Comparison of ENCODE assay signal across 1 cellular context in genomic region chr12:12611512-12612306, GRCh38.
TF ChIP-seq lines count a peak whose summit lies in the region.

Gene CREBL2 (plus strand): TSS chr12:12611876. CDS start chr12:12612173, 297 bp downstream.

TF ChIP-seq in K562, 482 proteins besides CTCF, POLR2A, EP300 and RAD21 (continued from another document and continues in another):
- TF ChIP-seq, protein P1, sequence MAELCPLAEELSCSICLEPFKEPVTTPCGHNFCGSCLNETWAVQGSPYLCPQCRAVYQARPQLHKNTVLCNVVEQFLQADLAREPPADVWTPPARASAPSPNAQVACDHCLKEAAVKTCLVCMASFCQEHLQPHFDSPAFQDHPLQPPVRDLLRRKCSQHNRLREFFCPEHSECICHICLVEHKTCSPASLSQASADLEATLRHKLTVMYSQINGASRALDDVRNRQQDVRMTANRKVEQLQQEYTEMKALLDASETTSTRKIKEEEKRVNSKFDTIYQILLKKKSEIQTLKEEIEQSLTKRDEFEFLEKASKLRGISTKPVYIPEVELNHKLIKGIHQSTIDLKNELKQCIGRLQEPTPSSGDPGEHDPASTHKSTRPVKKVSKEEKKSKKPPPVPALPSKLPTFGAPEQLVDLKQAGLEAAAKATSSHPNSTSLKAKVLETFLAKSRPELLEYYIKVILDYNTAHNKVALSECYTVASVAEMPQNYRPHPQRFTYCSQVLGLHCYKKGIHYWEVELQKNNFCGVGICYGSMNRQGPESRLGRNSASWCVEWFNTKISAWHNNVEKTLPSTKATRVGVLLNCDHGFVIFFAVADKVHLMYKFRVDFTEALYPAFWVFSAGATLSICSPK (IDR thresholded peaks at IDR 0.05; ENCODE audit: borderline replicate concordance) = no peak
- TF ChIP-seq GATA2 (CRISPR knock-in tag; IDR thresholded peaks at IDR 0.05) = no peak
- TF ChIP-seq ILF3 (IDR thresholded peaks at IDR 0.05; ENCODE audit: borderline replicate concordance) = no peak
- no peak for TF ChIP-seq ID3 (CRISPR knock-in tag; IDR thresholded peaks at IDR 0.05)
- no peak for TF ChIP-seq ID3 (tag; IDR thresholded peaks at IDR 0.05)
- TF ChIP-seq RBM25 (IDR thresholded peaks at IDR 0.05; ENCODE audit: low read depth, low read length, severe bottlenecking) = no peak
- TF ChIP-seq ZNF551 (CRISPR knock-in tag; IDR thresholded peaks at IDR 0.05) = no peak
- no peak for TF ChIP-seq PTRF (tag; IDR thresholded peaks at IDR 0.05)
- TF ChIP-seq, protein P2, sequence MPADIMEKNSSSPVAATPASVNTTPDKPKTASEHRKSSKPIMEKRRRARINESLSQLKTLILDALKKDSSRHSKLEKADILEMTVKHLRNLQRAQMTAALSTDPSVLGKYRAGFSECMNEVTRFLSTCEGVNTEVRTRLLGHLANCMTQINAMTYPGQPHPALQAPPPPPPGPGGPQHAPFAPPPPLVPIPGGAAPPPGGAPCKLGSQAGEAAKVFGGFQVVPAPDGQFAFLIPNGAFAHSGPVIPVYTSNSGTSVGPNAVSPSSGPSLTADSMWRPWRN (IDR thresholded peaks at IDR 0.05; ENCODE audit: low read depth) = no peak
- peak; percentile 42 for TF ChIP-seq NFIC (IDR thresholded peaks at IDR 0.05)
- TF ChIP-seq, protein P3, sequence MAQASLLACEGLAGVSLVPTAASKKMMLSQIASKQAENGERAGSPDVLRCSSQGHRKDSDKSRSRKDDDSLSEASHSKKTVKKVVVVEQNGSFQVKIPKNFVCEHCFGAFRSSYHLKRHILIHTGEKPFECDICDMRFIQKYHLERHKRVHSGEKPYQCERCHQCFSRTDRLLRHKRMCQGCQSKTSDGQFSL (CRISPR knock-in tag; IDR thresholded peaks at IDR 0.05) = no peak
- TF ChIP-seq, protein P3 (tag; IDR thresholded peaks at IDR 0.05) = no peak
- no peak for TF ChIP-seq ZNF707 (CRISPR knock-in tag; conservative IDR thresholded peaks at IDR 0.05)
- TF ChIP-seq CBX2 (IDR thresholded peaks at IDR 0.05; ENCODE audit: insufficient read depth, low read length, poor library complexity, severe bottlenecking) = no peak
- TF ChIP-seq ZNF143 (CRISPR knock-in tag; IDR thresholded peaks at IDR 0.05) = peak; percentile 88
- TF ChIP-seq, protein P4, sequence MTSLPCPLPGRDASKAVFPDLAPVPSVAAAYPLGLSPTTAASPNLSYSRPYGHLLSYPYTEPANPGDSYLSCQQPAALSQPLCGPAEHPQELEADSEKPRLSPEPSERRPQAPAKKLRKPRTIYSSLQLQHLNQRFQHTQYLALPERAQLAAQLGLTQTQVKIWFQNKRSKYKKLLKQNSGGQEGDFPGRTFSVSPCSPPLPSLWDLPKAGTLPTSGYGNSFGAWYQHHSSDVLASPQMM (CRISPR knock-in tag; IDR thresholded peaks at IDR 0.05) = no peak
- TF ChIP-seq E2F6 (IDR thresholded peaks at IDR 0.05; ENCODE audit: borderline replicate concordance in 1 of 2, extremely low read depth in 1 of 2, insufficient read depth in 1 of 2, insufficient read length in 1 of 2, low read depth in 1 of 2, low read length in 1 of 2, poor library complexity in 1 of 2, severe bottlenecking in 1 of 2) = peak in 1 of 2 experiments; percentile 29
- TF ChIP-seq C11orf30 (IDR thresholded peaks at IDR 0.05; ENCODE audit: low read depth) = peak; percentile 37
- TF ChIP-seq ELF4 (CRISPR knock-in tag; IDR thresholded peaks at IDR 0.05) = no peak
- TF ChIP-seq CHD7 (IDR thresholded peaks at IDR 0.05; ENCODE audit: low read depth, low read length) = no peak
- TF ChIP-seq PRPF4 (IDR thresholded peaks at IDR 0.05; ENCODE audit: insufficient read depth, low read depth, low read length, poor library complexity, severe bottlenecking) = no peak
- TF ChIP-seq, protein P5, sequence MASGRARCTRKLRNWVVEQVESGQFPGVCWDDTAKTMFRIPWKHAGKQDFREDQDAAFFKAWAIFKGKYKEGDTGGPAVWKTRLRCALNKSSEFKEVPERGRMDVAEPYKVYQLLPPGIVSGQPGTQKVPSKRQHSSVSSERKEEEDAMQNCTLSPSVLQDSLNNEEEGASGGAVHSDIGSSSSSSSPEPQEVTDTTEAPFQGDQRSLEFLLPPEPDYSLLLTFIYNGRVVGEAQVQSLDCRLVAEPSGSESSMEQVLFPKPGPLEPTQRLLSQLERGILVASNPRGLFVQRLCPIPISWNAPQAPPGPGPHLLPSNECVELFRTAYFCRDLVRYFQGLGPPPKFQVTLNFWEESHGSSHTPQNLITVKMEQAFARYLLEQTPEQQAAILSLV (tag; IDR thresholded peaks at IDR 0.05) = no peak
- TF ChIP-seq ZFX (CRISPR knock-in tag; IDR thresholded peaks at IDR 0.05) = peak; percentile 95
- no peak for TF ChIP-seq SRSF9 (IDR thresholded peaks at IDR 0.05; ENCODE audit: borderline replicate concordance, low read depth, low read length)
- TF ChIP-seq L3MBTL2 (IDR thresholded peaks at IDR 0.05) = peak; percentile 46; the same call in 1 of the 2 replicates
- TF ChIP-seq ZNF224 (CRISPR knock-in tag; IDR thresholded peaks at IDR 0.05) = no peak
- no peak for TF ChIP-seq POLR2AphosphoS2 (IDR thresholded peaks at IDR 0.05; ENCODE audit: low read length)
- peak; percentile 92 for TF ChIP-seq VEZF1 (CRISPR knock-in tag; IDR thresholded peaks at IDR 0.05)
- TF ChIP-seq ZNF644 (tag; IDR thresholded peaks at IDR 0.05; ENCODE audit: low read depth) = 0 out of 2 replicates have a peak, but pooled peaks have one; percentile 35
- TF ChIP-seq, protein P6, sequence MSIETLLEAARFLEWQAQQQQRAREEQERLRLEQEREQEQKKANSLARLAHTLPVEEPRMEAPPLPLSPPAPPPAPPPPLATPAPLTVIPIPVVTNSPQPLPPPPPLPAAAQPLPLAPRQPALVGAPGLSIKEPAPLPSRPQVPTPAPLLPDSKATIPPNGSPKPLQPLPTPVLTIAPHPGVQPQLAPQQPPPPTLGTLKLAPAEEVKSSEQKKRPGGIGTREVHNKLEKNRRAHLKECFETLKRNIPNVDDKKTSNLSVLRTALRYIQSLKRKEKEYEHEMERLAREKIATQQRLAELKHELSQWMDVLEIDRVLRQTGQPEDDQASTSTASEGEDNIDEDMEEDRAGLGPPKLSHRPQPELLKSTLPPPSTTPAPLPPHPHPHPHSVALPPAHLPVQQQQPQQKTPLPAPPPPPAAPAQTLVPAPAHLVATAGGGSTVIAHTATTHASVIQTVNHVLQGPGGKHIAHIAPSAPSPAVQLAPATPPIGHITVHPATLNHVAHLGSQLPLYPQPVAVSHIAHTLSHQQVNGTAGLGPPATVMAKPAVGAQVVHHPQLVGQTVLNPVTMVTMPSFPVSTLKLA (conservative IDR thresholded peaks at IDR 0.05) = peak; percentile 80 to 89
- TF ChIP-seq RBM17 (IDR thresholded peaks at IDR 0.05; ENCODE audit: borderline replicate concordance, low read depth, low read length) = no peak
- no peak; a peak in 2 of 4 replicates for TF ChIP-seq TRIM24 (IDR thresholded peaks at IDR 0.05)
- TF ChIP-seq ZNF354B (CRISPR knock-in tag; IDR thresholded peaks at IDR 0.05) = no peak
- no peak for TF ChIP-seq HLTF (IDR thresholded peaks at IDR 0.05)
- TF ChIP-seq GABPB2 (CRISPR knock-in tag; conservative IDR thresholded peaks at IDR 0.05) = no peak
